Comparison of ENCODE assay signal across 8 cellular contexts in genomic region chr7:130995252-130996081, GRCh38.
DNase-seq lines count a peak whose midpoint lies in the region; ATAC-seq, FAIRE-seq and TF ChIP-seq lines count a peak whose summit lies in the region.

No MANE protein-coding gene starts in this region.

- H3K4me3 ChIP-seq in ACC112 (ENCODE audit: low read depth, low read length) (peak overlapping the region; percentile 59), duodenal mucosa (ENCODE audit: low read depth in 1 of 2, low read length in 2 of 2) (no peak overlapping the region)

- no peak overlapping the region for H3K9ac ChIP-seq in duodenal mucosa (ENCODE audit: low read depth in 1 of 2, low read length in 2 of 2)

- no peaks in the 10 kb centered on the region for H3K27me3 ChIP-seq in ACC112 (ENCODE audit: insufficient read depth, low read length)
- no peaks in the 10 kb centered on the region for H3K27me3 ChIP-seq in duodenal mucosa (ENCODE audit: control insufficient read depth in 1 of 2, insufficient read depth in 2 of 2, low read length in 2 of 2)

- peak overlapping the region; percentile 43 to 88 for H3K27ac Mint-ChIP-seq in natural killer cell treated with Interleukin-12 subunit alpha and Interleukin-12 subunit beta and Interleukin-15 and Interleukin-18, amount 100 ng/mL, for 72 hours

- H3K27me3 Mint-ChIP-seq in natural killer cell treated with Interleukin-12 subunit alpha and Interleukin-12 subunit beta and Interleukin-15 and Interleukin-18, amount 100 ng/mL, for 72 hours: no peaks in the 10 kb centered on the region

- no peaks in the 10 kb centered on the region for H3K9me3 Mint-ChIP-seq in natural killer cell treated with Interleukin-12 subunit alpha and Interleukin-12 subunit beta and Interleukin-15 and Interleukin-18, amount 100 ng/mL, for 72 hours

- no peak for ATAC-seq in natural killer cell treated with Interleukin-12 subunit alpha and Interleukin-12 subunit beta and Interleukin-15 and Interleukin-18, amount 100 ng/mL, for 72 hours
- no peak for ATAC-seq in HG03045 (IDR thresholded peaks at IDR 0.05; ENCODE audit: unreplicated experiment)

- H3K4me1 Mint-ChIP-seq in natural killer cell treated with Interleukin-12 subunit alpha and Interleukin-12 subunit beta and Interleukin-15 and Interleukin-18, amount 100 ng/mL, for 72 hours (ENCODE audit: low read depth in 2 of 2): peaks cover 52 to 61% of the 10 kb centered on the region in 2 donors

- DNase-seq in LoVo (ENCODE audit: low spot score) (peak; percentile 85), cerebellar cortex (ENCODE audit: low spot score) (no peak), H54 (ENCODE audit: insufficient read length, low spot score) (no peak)
- DNase-seq in natural killer cell treated with Interleukin-12 subunit alpha and Interleukin-12 subunit beta and Interleukin-15 and Interleukin-18, amount 100 ng/mL, for 72 hours (ENCODE audit: low spot score): no peak
- DNase-seq in stimulated activated CD8-positive, alpha-beta memory T cell treated with anti-CD3 and anti-CD28 coated beads, Interleukin-4, amount 100 ng/mL, for 48 hours: no peak

- no peaks in the 10 kb centered on the region for H3K9me3 ChIP-seq in duodenal mucosa (ENCODE audit: control insufficient read depth in 1 of 2, low read length in 2 of 2)

- H3K36me3 Mint-ChIP-seq in natural killer cell treated with Interleukin-12 subunit alpha and Interleukin-12 subunit beta and Interleukin-15 and Interleukin-18, amount 100 ng/mL, for 72 hours: no peaks in the 10 kb centered on the region

- H3K36me3 ChIP-seq in ACC112 (ENCODE audit: insufficient read depth, low read length) (no peaks in the 10 kb centered on the region), duodenal mucosa (ENCODE audit: control insufficient read depth in 1 of 2, insufficient read depth in 2 of 2, low read length in 2 of 2) (no peaks in the 10 kb centered on the region)

- TF ChIP-seq POLR2A in H54 (IDR thresholded peaks at IDR 0.05; ENCODE audit: low read depth, low read length): no peak

- FAIRE-seq in H54 (lab: Jason Lieb, UNC): no peak

- no peak overlapping the region for H2AFZ ChIP-seq in ACC112 (ENCODE audit: low read length, unreplicated experiment)

- peak overlapping the region; percentile 62 for H3K27ac ChIP-seq in ACC112 (ENCODE audit: low read depth, low read length)
- peak overlapping the region; percentile 26 for H3K27ac ChIP-seq in duodenal mucosa (ENCODE audit: low read depth, low read length)

- H3K79me2 ChIP-seq in ACC112 (ENCODE audit: control insufficient read depth, insufficient read depth, low read length, unreplicated experiment): peaks cover 43% of the 10 kb centered on the region

- H3K4me1 ChIP-seq in ACC112 (ENCODE audit: control insufficient read depth, insufficient read depth, low read length, unreplicated experiment) (peaks cover 60% of the 10 kb centered on the region), duodenal mucosa (ENCODE audit: control insufficient read depth in 1 of 2, insufficient read depth in 2 of 2, low read length in 2 of 2) (peaks cover 54 to 67% of the 10 kb centered on the region in 2 donors)

- H3K4me3 Mint-ChIP-seq in natural killer cell treated with Interleukin-12 subunit alpha and Interleukin-12 subunit beta and Interleukin-15 and Interleukin-18, amount 100 ng/mL, for 72 hours: no peak overlapping the region
